In genomic region chr13:113447596-113447995, GRCh38 we compare ENCODE assay signal across 22 cellular contexts. TPM values are rescaled to one million over a fixed set of nuclear protein-coding genes. Genes with fewer than 3 reads are reported as not detected.
DNase-seq lines count a peak whose midpoint lies in the region; ATAC-seq, FAIRE-seq and TF ChIP-seq lines count a peak whose summit lies in the region.
"Had no signal": no experiment of that assay in that cellular context is flagged by ENCODE, and none has a peak within 500 bp of the region (broad histone marks: within the 10 kb centered on the region; RNA-seq: fewer than 3 reads in every experiment).

No MANE protein-coding gene starts in this region.

- DNase-seq in right atrium auricular region (ENCODE audit: low spot score) (no peak), left ventricle myocardium superior (no peak), kidney (peak; percentile 31), upper lobe of right lung (peak; percentile 35), GM19239 (ENCODE audit: insufficient read length, low spot score) (no peak), adrenal gland (no peak), endothelial cell (ENCODE audit: low spot score) (no peak)
- DNase-seq: Caco-2, DMS153, EL, H9, NCI-H1048, NCI-H1436 treated with DMSO at 0.1 percent for 48 hours, NCI-H2029 treated with DMSO at 0.1 percent for 48 hours, NCI-H2171 treated with DMSO at 0.1 percent for 48 hours, NCI-H446 treated with DMSO at 0.1 percent for 48 hours, NCI-H748 treated with DMSO at 0.1 percent for 48 hours, SHP77 had no signal

- TF ChIP-seq POLR2A in adrenal gland (IDR thresholded peaks at IDR 0.05) = no peak

- H3K27ac ChIP-seq in right atrium auricular region = peak overlapping the region; percentile 85 to 94
- peak overlapping the region; percentile 85; the same call in 1 of the 2 replicates for H3K27ac ChIP-seq in OCI-LY3 (ENCODE audit: low read length)
- no peak overlapping the region for H3K27ac ChIP-seq in kidney (ENCODE audit: low read depth in 2 of 2, low read length in 2 of 2)
- H3K27ac ChIP-seq in upper lobe of right lung = no peak overlapping the region
- no peak overlapping the region for H3K27ac ChIP-seq in adrenal gland
- H3K27ac ChIP-seq: HL-60 had no signal

- H3K36me3 Mint-ChIP-seq in endothelial cell (ENCODE audit: low read depth, unreplicated experiment) = peaks cover 3% of the 10 kb centered on the region

- H3K9me3 ChIP-seq in right atrium auricular region (no peaks in the 10 kb centered on the region), OCI-LY3 (ENCODE audit: insufficient read depth, low read length) (peaks cover 4% of the 10 kb centered on the region; the same call in 1 of the 2 replicates), kidney (ENCODE audit: control insufficient read depth in 1 of 2, low read length in 2 of 2) (no peaks in the 10 kb centered on the region), upper lobe of right lung (no peaks in the 10 kb centered on the region), adrenal gland (replicated peaks in 1 of 3) (no peaks in the 10 kb centered on the region)
- H3K9me3 ChIP-seq: Caco-2, Peyer's patch had no signal

- H3K4me1 ChIP-seq in right atrium auricular region (peaks cover 0 to 55% of the 10 kb centered on the region in 2 donors), OCI-LY3 (ENCODE audit: low read length) (peaks cover 36% of the 10 kb centered on the region), kidney (ENCODE audit: control insufficient read depth in 1 of 2, insufficient read depth in 1 of 2, low read depth in 1 of 2, low read length in 2 of 2) (no peaks in the 10 kb centered on the region), upper lobe of right lung (no peaks in the 10 kb centered on the region), adrenal gland (replicated peaks in 1 of 2) (peaks cover 0 to 6% of the 10 kb centered on the region in 2 donors)

- peak overlapping the region; percentile 94 for H3K4me2 ChIP-seq in OCI-LY3 (ENCODE audit: low read length)

- peaks cover 4% of the 10 kb centered on the region for H3K27me3 Mint-ChIP-seq in endothelial cell (ENCODE audit: unreplicated experiment)

- TF ChIP-seq CTCF in right atrium auricular region (IDR thresholded peaks at IDR 0.05) (no peak), OCI-LY3 (IDR thresholded peaks at IDR 0.05; ENCODE audit: low read depth, low read length) (no peak), kidney (IDR thresholded peaks at IDR 0.05; ENCODE audit: borderline replicate concordance, extremely low read depth, insufficient read depth) (no peak), upper lobe of right lung (IDR thresholded peaks at IDR 0.05) (no peak), adrenal gland (IDR thresholded peaks at IDR 0.05) (no peak), endothelial cell (IDR thresholded peaks at IDR 0.05; ENCODE audit: unreplicated experiment) (no peak)

- no peaks in the 10 kb centered on the region for H3K4me1 Mint-ChIP-seq in endothelial cell (ENCODE audit: unreplicated experiment)

- ATAC-seq in left ventricle myocardium superior (no peak), upper lobe of right lung (no peak)
- ATAC-seq: SK-N-SH treated with all-trans-retinoic acid at 6 μM for 48 hours had no signal

- H3K36me3 ChIP-seq in right atrium auricular region (peaks cover 15% of the 10 kb centered on the region), OCI-LY3 (replicated peaks; ENCODE audit: low read depth, low read length) (peaks cover 8% of the 10 kb centered on the region), kidney (ENCODE audit: control insufficient read depth in 1 of 2, insufficient read depth in 2 of 2, low read length in 2 of 2) (no peaks in the 10 kb centered on the region), upper lobe of right lung (no peaks in the 10 kb centered on the region), adrenal gland (replicated peaks in 1 of 2) (no peaks in the 10 kb centered on the region)
- H3K36me3 ChIP-seq: Peyer's patch had no signal

- FAIRE-seq in kidney (lab: Jason Lieb, UNC) (no peak), GM19239 (lab: Jason Lieb, UNC) (no peak)

- H3K27ac Mint-ChIP-seq in endothelial cell (ENCODE audit: unreplicated experiment) = no peak overlapping the region

- intact Hi-C loops in left ventricle myocardium superior (cut with micrococcal nuclease) (no loop called here), kidney (cut with DNase I) (no loop called here), upper lobe of right lung (cut with DNase I) (no loop called here), adrenal gland (cut with DNase I) (no loop called here)

- no peaks in the 10 kb centered on the region for H3K9me3 Mint-ChIP-seq in endothelial cell (ENCODE audit: unreplicated experiment)

- H3K9ac ChIP-seq in OCI-LY3 (ENCODE audit: low read length) (no peak overlapping the region), kidney (ENCODE audit: low read length in 2 of 2) (no peak overlapping the region)

- no peak overlapping the region for H3K4me3 Mint-ChIP-seq in endothelial cell (ENCODE audit: unreplicated experiment)
- H3K4me3 Mint-ChIP-seq: H9 had no signal

- H3K79me2 ChIP-seq in OCI-LY3 (ENCODE audit: low read length) = peaks cover 16% of the 10 kb centered on the region

- 78 to 93% (median 91%) methylated on average over 2 to 6 of the region's 6 CpGs for WGBS in adrenal gland, 4 donors

- H3K27me3 ChIP-seq in right atrium auricular region = no peaks in the 10 kb centered on the region
- no peaks in the 10 kb centered on the region for H3K27me3 ChIP-seq in OCI-LY3 (ENCODE audit: low read depth, low read length)
- no peaks in the 10 kb centered on the region for H3K27me3 ChIP-seq in upper lobe of right lung
- no peaks in the 10 kb centered on the region for H3K27me3 ChIP-seq in adrenal gland
- H3K27me3 ChIP-seq: Peyer's patch had no signal

- H3K4me3 ChIP-seq in right atrium auricular region (no peak overlapping the region), OCI-LY3 (ENCODE audit: low read length) (peak overlapping the region; percentile 89), kidney (ENCODE audit: low read length in 2 of 2) (no peak overlapping the region), upper lobe of right lung (no peak overlapping the region), adrenal gland (no peak overlapping the region)

- no peaks in the 10 kb centered on the region for H4K20me1 ChIP-seq in OCI-LY3 (ENCODE audit: insufficient read depth, low read length)

- H2AFZ ChIP-seq in OCI-LY3 (ENCODE audit: low read depth, low read length) = no peak overlapping the region

RNA-seq across cellular contexts. Expression of gene ADPRHL1, which starts 5.7 kb away (rescaled TPM):
- total RNA-seq in right atrium auricular region (100 to 1,000 TPM; 222 to 329 TPM), left ventricle myocardium superior (442 TPM), kidney (1.5 TPM), upper lobe of right lung (1.9 TPM), adrenal gland (10 to 100 TPM in 2 of 8 donors, 1 to 10 TPM in 6; 2.7 to 14.2 (median 4.5) TPM), endothelial cell (ENCODE audit: unreplicated experiment) (1.5 TPM)
- polyA plus RNA-seq in kidney (ENCODE audit: insufficient read depth, low read depth, low replicate concordance) (1.1 TPM), adrenal gland (1 to 10 TPM; 2.0 to 4.2 (median 3.3) TPM)

RNA-seq across cellular contexts. Expression of gene DCUN1D2, which starts 42.9 kb away (rescaled TPM):
- total RNA-seq in right atrium auricular region (10 to 100 TPM; 45.3 to 65.5 TPM), left ventricle myocardium superior (242 TPM), kidney (19.5 TPM), upper lobe of right lung (24.6 TPM), adrenal gland (10 to 100 TPM in 7 of 8 donors, 1 to 10 TPM in 1; 8.1 to 23.5 (median 17.4) TPM), endothelial cell (ENCODE audit: unreplicated experiment) (23.9 TPM)
- polyA plus RNA-seq in kidney (ENCODE audit: insufficient read depth, low read depth, low replicate concordance) (7.6 TPM), adrenal gland (10 to 100 TPM in 2 of 3 donors, 1 to 10 TPM in 1; 9.4 to 28.0 (median 21.7) TPM)

Comparison
In these comparisons a context has a peak if more than half of its experiments do, and no peak if none do; other contexts are left out.
1. DNase-seq: peak in kidney (single experiment) and upper lobe of right lung (single experiment); none in right atrium auricular region (single experiment), left ventricle myocardium superior (single experiment), GM19239 (single experiment), adrenal gland (0 of 7) and endothelial cell (single experiment).
2. H3K27ac ChIP-seq: peak in right atrium auricular region (2 of 2) and OCI-LY3 (single experiment); none in kidney (0 of 2), upper lobe of right lung (single experiment) and adrenal gland (0 of 5).
3. RNA of gene ADPRHL1, which starts 5.7 kb away (total RNA-seq): 442 TPM in left ventricle myocardium superior (single experiment) and 222 to 329 TPM in right atrium auricular region; 2.7 to 14.2 TPM in adrenal gland, 1.9 TPM in upper lobe of right lung (single experiment), 1.5 TPM in endothelial cell (single experiment) and 1.5 TPM in kidney (single experiment); every median in the first group is over 10 times any median in the second.